1 cellular context compared by ENCODE assay signal in genomic region chr20:62576815-62577214, GRCh38.
TF ChIP-seq lines count a peak whose summit lies in the region.

No MANE protein-coding gene starts in this region.

TF ChIP-seq in WTC11, 78 proteins besides CTCF, POLR2A, EP300 and RAD21 (continued from another document):
- 0 out of 2 replicates have a peak, but pooled peaks have one; percentile 18 for TF ChIP-seq ZNF281 (CRISPR knock-in tag; IDR thresholded peaks at IDR 0.05)
- no peak for TF ChIP-seq HMGA2 (CRISPR knock-in tag; IDR thresholded peaks at IDR 0.05)
- TF ChIP-seq FOXP4 (CRISPR knock-in tag; IDR thresholded peaks at IDR 0.05) = peak; percentile 28; the same call in 1 of the 2 replicates
